13 cellular contexts compared by ENCODE assay signal in the genomic region with DNA sequence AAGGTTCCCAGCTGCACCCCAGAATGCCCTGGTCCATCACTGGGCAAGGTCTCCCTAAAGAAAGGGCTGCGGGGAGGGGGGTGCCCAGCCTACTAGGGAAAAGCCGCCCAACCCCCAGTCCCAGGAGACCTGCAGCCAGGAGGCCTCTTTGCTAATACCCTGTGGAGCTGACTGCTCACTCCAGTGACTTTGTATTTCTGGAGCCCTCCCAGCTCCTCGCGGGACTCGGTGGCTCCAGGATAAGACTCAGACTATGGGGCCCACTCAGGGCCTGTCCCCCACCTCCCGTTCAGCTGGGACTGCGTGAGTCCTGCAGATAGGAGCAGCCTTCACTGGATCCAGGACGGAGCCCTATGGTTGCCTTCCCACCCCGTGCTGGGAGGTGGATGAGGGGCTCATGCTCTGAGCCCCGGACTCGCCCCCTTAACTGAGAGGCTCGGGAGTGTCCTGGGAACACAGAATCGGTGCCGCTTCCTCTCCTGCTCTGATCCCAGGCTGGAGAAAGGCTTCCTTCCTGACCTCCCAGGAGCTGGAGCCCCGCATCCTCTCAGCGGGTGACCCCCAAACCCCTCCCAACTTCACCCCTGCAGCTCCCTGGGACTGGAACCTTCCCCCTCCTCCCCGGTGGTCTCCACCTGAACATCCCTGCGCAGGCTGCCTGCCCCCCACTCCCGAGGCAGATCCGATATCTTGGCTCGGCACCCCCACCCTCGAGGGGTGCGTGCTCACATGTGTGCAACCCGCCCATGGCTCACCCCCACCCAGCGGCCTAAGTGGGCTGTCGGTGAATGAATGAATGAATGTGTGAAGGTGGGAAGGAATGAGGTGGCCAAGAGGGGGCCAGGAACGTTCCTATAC. TPM values are rescaled to one million over a fixed set of nuclear protein-coding genes. Genes with fewer than 3 reads are reported as not detected.
DNase-seq lines count a peak whose midpoint lies in the region; FAIRE-seq and TF ChIP-seq lines count a peak whose summit lies in the region.
"Had no signal": no experiment of that assay in that cellular context is flagged by ENCODE, and none has a peak within 500 bp of the region (broad histone marks: within the 10 kb centered on the region; RNA-seq: fewer than 3 reads in every experiment).

No MANE protein-coding gene starts in this region.

- in situ Hi-C loops in GM13976 (cut with MboI; ENCODE audit: low sequenced_read_pairs, unreplicated experiment), result no loop called here

- dilution Hi-C loops in keratinocyte (cut with MboI; ENCODE audit: extremely low pct_ligation_motif_present, low sequenced_read_pairs), result no loop called here

- H3K9ac ChIP-seq in HUES64 (ENCODE audit: low read depth, low read length), result peak overlapping the region; percentile 44; the same call in 1 of the 2 replicates
- no peak overlapping the region for H3K9ac ChIP-seq in keratinocyte (ENCODE audit: control insufficient read depth, extremely low read depth, insufficient read depth, low read length)

- no peak overlapping the region for H3K4me3 ChIP-seq in HUES64 (ENCODE audit: low read length)
- no peak overlapping the region for H3K4me3 ChIP-seq in keratinocyte (ENCODE audit: control insufficient read depth in 2 of 3, extremely low read depth in 1 of 3, insufficient read depth in 2 of 3, low read depth in 1 of 3, low read length in 3 of 3)
- no peak overlapping the region for H3K4me3 ChIP-seq in small intestine (ENCODE audit: low read depth in 1 of 2, low read length in 2 of 2)
- H3K4me3 ChIP-seq: mucosa of descending colon, testis had no signal

- H3K79me2 ChIP-seq in keratinocyte (ENCODE audit: control insufficient read depth, insufficient read depth, low read length), result peaks cover 2% of the 10 kb centered on the region

- peak overlapping the region; percentile 52; the same call in 1 of the 2 replicates for H3K27ac ChIP-seq in HUES64 (ENCODE audit: low read depth, low read length)
- peak overlapping the region; percentile 62 for H3K27ac ChIP-seq in keratinocyte (ENCODE audit: control insufficient read depth, insufficient read depth, low read length)
- H3K27ac ChIP-seq in small intestine (ENCODE audit: low read depth in 1 of 2, low read length in 1 of 2), result no peak overlapping the region
- H3K27ac ChIP-seq: testis had no signal

- H3K36me3 ChIP-seq in HUES64 (ENCODE audit: insufficient read depth, low read length), result peaks cover 45% of the 10 kb centered on the region
- H3K36me3 ChIP-seq in keratinocyte (ENCODE audit: control insufficient read depth in 2 of 2, extremely low read depth in 1 of 2, insufficient read depth in 2 of 2, low read length in 2 of 2), result peaks cover 22 to 33% of the 10 kb centered on the region in 2 experiments
- peaks cover 6 to 12% of the 10 kb centered on the region in 2 donors for H3K36me3 ChIP-seq in small intestine (ENCODE audit: control insufficient read depth in 2 of 2, insufficient read depth in 2 of 2, low read length in 2 of 2)

- 90% methylated on average over 27 of the region's 27 CpGs for WGBS in HUES64
- 84 to 88% (median 86%) methylated on average over 27 of the region's 27 CpGs for WGBS in small intestine, 3 donors

- DNase-seq in DMS153 treated with DMSO at 0.1 percent for 48 hours (lab: John Stamatoyannopoulos, UW; ENCODE audit: unreplicated experiment), result peak; percentile 12
- no peak for DNase-seq in DMS153 (lab: John Stamatoyannopoulos, UW)
- DNase-seq in UCSD-AML1 (lab: John Stamatoyannopoulos, UW; ENCODE audit: unreplicated experiment), result peak; percentile 47
- DNase-seq in keratinocyte (ENCODE audit: low read depth, low spot score), result no peak
- DNase-seq in GM13976 (ENCODE audit: low spot score), result no peak
- DNase-seq in NCI-H128 (lab: John Stamatoyannopoulos, UW; ENCODE audit: unreplicated experiment), result no peak
- no peak for DNase-seq in small intestine
- DNase-seq: testis had no signal

- TF ChIP-seq CTCF in keratinocyte (optimal IDR thresholded peaks at IDR 0.05 in 1 of 3, IDR thresholded peaks at IDR 0.05 in 1 of 3, conservative IDR thresholded peaks at IDR 0.05 in 1 of 3; ENCODE audit: extremely low read depth in 1 of 3, insufficient read depth in 2 of 3, low read length in 3 of 3), result no peak
- TF ChIP-seq CTCF in GM13976 (IDR thresholded peaks at IDR 0.05; ENCODE audit: borderline replicate concordance, control extremely low read depth, extremely low read depth, insufficient read depth, missing control alignments), result no peak

- H3K27me3 ChIP-seq in HUES64 (ENCODE audit: insufficient read depth, low read length), result no peaks in the 10 kb centered on the region
- no peaks in the 10 kb centered on the region for H3K27me3 ChIP-seq in keratinocyte (ENCODE audit: control insufficient read depth, extremely low read depth, insufficient read depth, low read length)
- H3K27me3 ChIP-seq in small intestine (ENCODE audit: control insufficient read depth in 2 of 2, insufficient read depth in 2 of 2, low read length in 2 of 2), result no peaks in the 10 kb centered on the region
- H3K27me3 ChIP-seq: testis had no signal

- no peak for FAIRE-seq in keratinocyte (lab: Jason Lieb, UNC)
- FAIRE-seq in small intestine (lab: Jason Lieb, UNC), result no peak
- FAIRE-seq: A204.1, endothelial cell of umbilical vein, GM18507 had no signal

- H3K9me3 ChIP-seq in HUES64 (ENCODE audit: insufficient read depth, low read depth, low read length) (no peaks in the 10 kb centered on the region), keratinocyte (ENCODE audit: control insufficient read depth, low read depth, low read length) (no peaks in the 10 kb centered on the region), small intestine (ENCODE audit: control insufficient read depth, low read depth) (no peaks in the 10 kb centered on the region)
- H3K9me3 ChIP-seq: mucosa of descending colon, testis had no signal

- no peaks in the 10 kb centered on the region for H4K20me1 ChIP-seq in keratinocyte (ENCODE audit: control insufficient read depth, extremely low read depth, insufficient read depth, low read length)

- H3K4me1 ChIP-seq in HUES64 (ENCODE audit: insufficient read depth, low read length) (peaks cover 11% of the 10 kb centered on the region), keratinocyte (ENCODE audit: control insufficient read depth, extremely low read depth, insufficient read depth, low read length) (peaks cover 39% of the 10 kb centered on the region), small intestine (ENCODE audit: control insufficient read depth in 2 of 2, insufficient read depth in 1 of 2, low read depth in 1 of 2, low read length in 1 of 2) (no peaks in the 10 kb centered on the region)

- no peak overlapping the region for H3K4me2 ChIP-seq in keratinocyte (ENCODE audit: control insufficient read depth, extremely low read depth, insufficient read depth, low read depth, low read length)

- no peaks in the 10 kb centered on the region for H3K9me1 ChIP-seq in keratinocyte (ENCODE audit: control insufficient read depth, extremely low read depth, insufficient read depth, low read length)

- H2AFZ ChIP-seq in keratinocyte (ENCODE audit: control insufficient read depth, low read length), result no peak overlapping the region

RNA-seq across cellular contexts. Expression of a gene that starts 40.0 kb away (rescaled TPM):
- 122 TPM for polyA plus RNA-seq in HUES64 (2013, experiment 1 of 2)
- polyA plus RNA-seq in HUES64 (2013, experiment 2 of 2), result 115 TPM
- polyA plus RNA-seq in keratinocyte (110 to 326 TPM (median 114 TPM) in 3 replicates), small intestine (10 to 100 TPM in 1 of 3 donors, 1 to 10 TPM in 2; 3.6 to 82.2 (median 4.1) TPM)
- polyA plus RNA-seq in keratinocyte (2011; ENCODE audit: low read depth), result 29.9 TPM
- polyA plus RNA-seq in keratinocyte (2011; cell fraction: cytosol; rRNA removed), result 116 and 170 TPM in 2 replicates
- 485 and 588 TPM in 2 replicates for polyA plus RNA-seq in keratinocyte (2011; cell fraction: nucleus; rRNA removed)
- 227 and 536 TPM in 2 replicates for polyA plus RNA-seq in keratinocyte (2012; ENCODE audit: low replicate concordance)
- polyA minus RNA-seq in keratinocyte, result 188 to 879 TPM (median 193 TPM) in 3 replicates
- polyA minus RNA-seq in keratinocyte (2011; cell fraction: cytosol; rRNA and poly(A)+ RNA removed), result 339 TPM
- 418 and 454 TPM in 2 replicates for polyA minus RNA-seq in keratinocyte (2011; cell fraction: nucleus; rRNA and poly(A)+ RNA removed)

Comparison
In these comparisons a context has a peak if more than half of its experiments do, and no peak if none do; other contexts are left out.
1. DNase-seq: peak in DMS153 treated with DMSO at 0.1 percent for 48 hours (single experiment) and UCSD-AML1 (single experiment); none in DMS153 (single experiment), keratinocyte (single experiment), GM13976 (single experiment), NCI-H128 (single experiment) and small intestine (single experiment).
2. H3K27ac ChIP-seq: peak in HUES64 (single experiment) and keratinocyte (single experiment); none in small intestine (0 of 2).